ENCODE assay signal across 20 cellular contexts in the genomic region with DNA sequence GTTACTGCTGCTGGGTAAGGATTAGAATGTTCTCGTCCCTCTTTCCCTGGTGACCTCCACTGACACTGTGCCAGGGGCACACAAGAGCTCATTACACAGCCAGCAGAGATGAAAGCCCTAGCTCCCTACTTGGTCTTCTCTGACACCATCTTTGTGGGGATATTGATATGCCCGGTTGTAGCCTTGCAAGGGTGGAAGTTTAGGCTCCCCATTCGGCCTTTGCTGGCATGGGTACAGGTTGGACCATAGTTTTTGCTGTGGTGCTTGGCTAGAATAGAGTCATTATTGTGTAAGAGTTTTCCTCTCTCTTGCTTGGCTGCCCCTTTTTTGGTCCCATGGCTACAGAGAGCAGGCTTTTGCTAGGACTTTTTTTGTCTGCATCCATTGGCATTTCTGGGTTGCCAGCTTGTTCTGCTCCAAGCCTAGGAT. TPM values are rescaled to one million over a fixed set of nuclear protein-coding genes. Genes with fewer than 3 reads are reported as not detected.
DNase-seq lines count a peak whose midpoint lies in the region; ATAC-seq, FAIRE-seq and TF ChIP-seq lines count a peak whose summit lies in the region.
"Had no signal": no experiment of that assay in that cellular context is flagged by ENCODE, and none has a peak within 500 bp of the region (broad histone marks: within the 10 kb centered on the region; RNA-seq: fewer than 3 reads in every experiment).

No MANE protein-coding gene starts in this region.

- no peaks in the 10 kb centered on the region for H3K27me3 ChIP-seq in psoas muscle (ENCODE audit: insufficient read depth in 3 of 3, low read length in 2 of 3)
- H3K27me3 ChIP-seq: SJSA1 had no signal

- H3K4me3 ChIP-seq in psoas muscle = no peak overlapping the region
- H3K4me3 ChIP-seq: K562, SJSA1 had no signal

- no peak for TF ChIP-seq POLR2A in GM12891 (IDR thresholded peaks at IDR 0.05; ENCODE audit: low read depth, low read length)

- ATAC-seq in left lobe of liver (peak; percentile 83), psoas muscle (peak in 3 of 4 donors; percentile 69 to 80 (median 76))
- ATAC-seq: K562 had no signal

- H3K36me3 ChIP-seq in psoas muscle (ENCODE audit: insufficient read depth in 1 of 2, low read depth in 1 of 2) = no peaks in the 10 kb centered on the region
- H3K36me3 ChIP-seq: SJSA1 had no signal

- FAIRE-seq in GM12891 (lab: Jason Lieb, UNC) (peak; percentile 5), D721Med (lab: Jason Lieb, UNC) (no peak)
- FAIRE-seq: GM19239, H54, K562 had no signal

- whole genome bisulfite sequencing in psoas muscle, 3 donors = 42 to 60% (median 49%) methylated on average over 3 of the region's 3 CpGs

- H3K9me3 ChIP-seq in psoas muscle = no peaks in the 10 kb centered on the region
- H3K9me3 ChIP-seq: SJSA1 had no signal

- DNase-seq in GM12891 (ENCODE audit: insufficient read length, low spot score) (no peak), caudate nucleus (lab: John Stamatoyannopoulos, UW) (peak in 20 of 61 donors; percentile 9 to 62 (median 29)), left lobe of liver (ENCODE audit: low spot score) (peak; percentile 75), psoas muscle (peak in 1 of 2 donors; percentile 53), UCSD-AML1 (lab: John Stamatoyannopoulos, UW; ENCODE audit: unreplicated experiment) (no peak), NCI-H526 (lab: John Stamatoyannopoulos, UW) (no peak), posterior vena cava (ENCODE audit: low spot score) (no peak), D721Med (ENCODE audit: insufficient read length, low spot score) (no peak)
- DNase-seq: DMS53; HFFc6; MV-4-11; NCI-H1417 treated with DMSO at 0.1 percent for 48 hours; NCI-H1930; NCI-H2171; NCI-H446; NK-92 treated with Interleukin-12 subunit alpha and Interleukin-12 subunit beta, amount 100 ng/mL, for 24 hours had no signal

- TF ChIP-seq CTCF in psoas muscle (IDR thresholded peaks at IDR 0.05) (no peak), D721Med (IDR thresholded peaks at IDR 0.05; ENCODE audit: insufficient read depth, missing control alignments) (no peak)

- intact Hi-C loops in psoas muscle (cut with DNase I) (no loop called here), posterior vena cava (cut with DNase I) (no loop called here)

- H3K27ac ChIP-seq in caudate nucleus (ENCODE audit: low read depth, low read length) = peak overlapping the region; percentile 6
- H3K27ac ChIP-seq in psoas muscle = no peak overlapping the region
- H3K27ac ChIP-seq: SJSA1 had no signal

- H3K4me1 ChIP-seq in psoas muscle = peaks cover 23% of the 10 kb centered on the region

TF ChIP-seq in GM12891, 5 proteins besides CTCF, POLR2A, EP300 and RAD21:
- TF ChIP-seq POU2F2 (IDR thresholded peaks at IDR 0.05; ENCODE audit: low read depth, low read length) (no peak), POLR2AphosphoS5 (IDR thresholded peaks at IDR 0.05; ENCODE audit: low read depth, low read length) (no peak), SPI1 (IDR thresholded peaks at IDR 0.05; ENCODE audit: low read depth, low read length) (no peak), TAF1 (IDR thresholded peaks at IDR 0.05; ENCODE audit: low read depth, low read length) (no peak), PAX5 (IDR thresholded peaks at IDR 0.05; ENCODE audit: insufficient read depth, low read length, severe bottlenecking) (no peak)

RNA-seq across cellular contexts. Expression of a gene that starts 12.3 kb away (rescaled TPM):
- polyA plus RNA-seq in GM12891 (2012; ENCODE audit: low read depth, missing spikeins) = 19.9 TPM
- 63.7 TPM for total RNA-seq in left lobe of liver
- 10 to 100 TPM; 44.2 to 67.4 (median 54.3) TPM for total RNA-seq in psoas muscle
- polyA plus RNA-seq in psoas muscle = 10 to 100 TPM; 25.2 to 57.6 (median 31.0) TPM
- total RNA-seq in posterior vena cava = 10 to 100 TPM; 56.2 to 58.9 TPM

RNA-seq across cellular contexts. Expression of a gene that starts 59.6 kb away (rescaled TPM):
- 2.1 TPM for polyA plus RNA-seq in GM12891 (2012; ENCODE audit: low read depth, missing spikeins)
- total RNA-seq in left lobe of liver (1.9 TPM), psoas muscle (1 to 10 TPM in 3 of 4 donors, under 1 TPM in 1; 0.85 to 2.2 (median 1.6) TPM), posterior vena cava (1 to 10 TPM; 4.7 to 5.0 TPM)
- polyA plus RNA-seq in psoas muscle = 1 to 10 TPM in 1 of 3 donors, under 1 TPM in 2; 0.53 to 1.2 (median 0.70) TPM
